9 cellular contexts compared by ENCODE assay signal in the genomic region with DNA sequence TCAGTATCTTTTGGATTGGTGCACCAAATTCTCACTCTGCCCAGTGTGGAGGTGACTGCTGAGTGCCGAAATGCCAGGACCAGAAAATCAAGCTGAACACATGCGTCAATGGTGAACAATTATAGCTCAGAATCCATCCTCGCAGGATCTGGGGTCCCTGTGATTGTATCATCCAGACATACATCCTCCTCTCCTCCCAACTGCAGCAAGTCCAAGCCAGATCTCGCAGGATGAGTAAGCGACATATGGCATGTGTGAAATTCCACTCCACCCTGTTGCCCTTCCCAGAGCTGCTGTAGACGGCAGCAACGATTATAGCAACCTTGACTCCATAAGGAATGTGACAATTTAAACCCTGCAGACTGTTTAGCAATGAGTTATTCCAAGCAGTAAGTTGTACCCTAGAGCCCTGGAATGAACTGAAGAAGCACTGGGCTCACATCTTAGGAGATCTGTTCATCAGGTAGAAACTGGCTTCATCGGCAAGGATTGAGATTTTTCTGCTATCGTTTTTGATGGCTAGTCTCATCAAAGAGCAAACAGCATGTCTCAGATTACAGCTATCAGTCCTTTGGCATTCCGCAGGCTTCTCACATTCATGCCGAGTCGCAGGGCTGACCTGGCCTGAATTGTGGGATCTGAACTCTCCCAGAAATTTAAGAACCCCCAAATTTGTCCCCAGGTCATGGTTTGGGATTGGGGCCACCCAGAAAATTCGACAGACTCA. TPM values are rescaled to one million over a fixed set of nuclear protein-coding genes. Genes with fewer than 3 reads are reported as not detected.
DNase-seq lines count a peak whose midpoint lies in the region; ATAC-seq and TF ChIP-seq lines count a peak whose summit lies in the region.
"Had no signal": no experiment of that assay in that cellular context is flagged by ENCODE, and none has a peak within 500 bp of the region (broad histone marks: within the 10 kb centered on the region; RNA-seq: fewer than 3 reads in every experiment).

No MANE protein-coding gene starts in this region.

- peaks cover 31% of the 10 kb centered on the region for H3K4me1 Mint-ChIP-seq in HFFc6 (ENCODE audit: low read depth)
- no peaks in the 10 kb centered on the region for H3K4me1 Mint-ChIP-seq in activated naive CD4-positive, alpha-beta T cell treated with anti-CD3 and anti-CD28 coated beads for 36 hours (ENCODE audit: low read depth)
- H3K4me1 Mint-ChIP-seq: naive thymus-derived CD4-positive, alpha-beta T cell had no signal

- H3K36me3 Mint-ChIP-seq in HFFc6 (ENCODE audit: low read depth): no peaks in the 10 kb centered on the region
- H3K36me3 Mint-ChIP-seq in activated naive CD4-positive, alpha-beta T cell treated with anti-CD3 and anti-CD28 coated beads for 36 hours (ENCODE audit: low read depth): no peaks in the 10 kb centered on the region

- TF ChIP-seq CTCF in HFFc6 (IDR thresholded peaks at IDR 0.05): no peak

- ATAC-seq in GM18870 (IDR thresholded peaks at IDR 0.05; ENCODE audit: unreplicated experiment): no peak
- ATAC-seq: naive thymus-derived CD4-positive, alpha-beta T cell had no signal

- peak overlapping the region; percentile 82 for H3K27ac Mint-ChIP-seq in HFFc6
- no peak overlapping the region for H3K27ac Mint-ChIP-seq in activated naive CD4-positive, alpha-beta T cell treated with anti-CD3 and anti-CD28 coated beads for 36 hours
- H3K27ac Mint-ChIP-seq: naive thymus-derived CD4-positive, alpha-beta T cell had no signal

- intact Hi-C loops in activated naive CD4-positive, alpha-beta T cell treated with anti-CD3 and anti-CD28 coated beads for 36 hours (cut with micrococcal nuclease): no loop called here

- peak overlapping the region; percentile 80 for H3K4me3 Mint-ChIP-seq in HFFc6
- H3K4me3 Mint-ChIP-seq in activated naive CD4-positive, alpha-beta T cell treated with anti-CD3 and anti-CD28 coated beads for 36 hours: no peak overlapping the region
- H3K4me3 Mint-ChIP-seq: naive thymus-derived CD4-positive, alpha-beta T cell had no signal

- peaks cover 3% of the 10 kb centered on the region; the same call in 1 of the 2 replicates for H3K27me3 Mint-ChIP-seq in HFFc6 (ENCODE audit: insufficient read depth)
- peaks cover 3% of the 10 kb centered on the region for H3K27me3 Mint-ChIP-seq in activated naive CD4-positive, alpha-beta T cell treated with anti-CD3 and anti-CD28 coated beads for 36 hours (ENCODE audit: low read depth)

- CTCF ChIA-PET in activated naive CD4-positive, alpha-beta T cell treated with anti-CD3 and anti-CD28 coated beads for 36 hours (lab: Charles Lee): no interaction called here

- DNase-seq in 8988T (peak; percentile 26), HFFc6 (peak; percentile 85), amniotic stem cell (lab: John Stamatoyannopoulos, UW) (peak; percentile 51), iPS-NIHi7 (ENCODE audit: extremely low spot score) (peak; percentile 51), T-helper 9 cell (no peak), NCI-H2196 (lab: John Stamatoyannopoulos, UW; ENCODE audit: unreplicated experiment) (no peak)
- no peak for DNase-seq in activated naive CD4-positive, alpha-beta T cell treated with anti-CD3 and anti-CD28 coated beads for 36 hours
- DNase-seq: naive thymus-derived CD4-positive, alpha-beta T cell had no signal

- H3K9me3 Mint-ChIP-seq in HFFc6: no peaks in the 10 kb centered on the region
- H3K9me3 Mint-ChIP-seq in activated naive CD4-positive, alpha-beta T cell treated with anti-CD3 and anti-CD28 coated beads for 36 hours: no peaks in the 10 kb centered on the region

RNA-seq across cellular contexts. Expression of gene SORBS2, which starts 35.5 kb away (rescaled TPM):
- 1 to 10 TPM in 2 of 6 experiments, under 1 TPM in 4; 0.48 to 3.6 (median 0.72) TPM for total RNA-seq in HFFc6 (2021; fragmentation: NEBNext Ultra II Directional; extraction: Animal tissue kit (Norgen Biotek cat#: 25700))
- total RNA-seq in activated naive CD4-positive, alpha-beta T cell treated with anti-CD3 and anti-CD28 coated beads for 36 hours: not detected

Comparison
In these comparisons a context has a peak if more than half of its experiments do, and no peak if none do; other contexts are left out.
1. DNase-seq: peak in 8988T (single experiment), HFFc6 (single experiment), amniotic stem cell (single experiment) and iPS-NIHi7 (single experiment); none in activated naive CD4-positive, alpha-beta T cell treated with anti-CD3 and anti-CD28 coated beads for 36 hours (single experiment), T-helper 9 cell (single experiment) and NCI-H2196 (single experiment).